In genomic region chr22:39558950-39559349, GRCh38 we compare ENCODE assay signal across 18 cellular contexts. TPM values are rescaled to one million over a fixed set of nuclear protein-coding genes. Genes with fewer than 3 reads are reported as not detected.
A peak's percentile ranks its signal among the peaks of the same experiment; 100 is the strongest.
DNase-seq lines count a peak whose midpoint lies in the region; ATAC-seq and TF ChIP-seq lines count a peak whose summit lies in the region.
"Had no signal": no experiment of that assay in that cellular context is flagged by ENCODE, and none has a peak within 500 bp of the region (broad histone marks: within the 10 kb centered on the region; RNA-seq: fewer than 3 reads in every experiment).

No MANE protein-coding gene starts in this region.

- no peak overlapping the region for H2AK9ac ChIP-seq in IMR-90 (replicated peaks; ENCODE audit: low read depth, low read length, poor library complexity)

- intact Hi-C loops in IMR-90 (cut with micrococcal nuclease), result loop anchor here (5.0 kb wide), 1 partner anchor 248 kb away; no protein-coding TSS in a partner anchor

- in situ Hi-C loops in IMR-90 (cut with MboI; ENCODE audit: low sequenced_read_pairs), result no loop called here

- no peak overlapping the region for H2BK15ac ChIP-seq in IMR-90 (ENCODE audit: low read depth, low read length)

- no peak overlapping the region for H2BK20ac ChIP-seq in IMR-90 (ENCODE audit: low read depth, low read length)

- no peak overlapping the region for H3K18ac ChIP-seq in IMR-90 (ENCODE audit: low read depth, low read length)

- H3F3A ChIP-seq in neural cell (ENCODE audit: insufficient read depth, low read length, poor library complexity, severe bottlenecking), result no peaks in the 10 kb centered on the region

- peaks cover 80% of the 10 kb centered on the region for H3K27me3 ChIP-seq in IMR-90 (ENCODE audit: control insufficient read depth, insufficient read depth, low read length)
- H3K27me3 ChIP-seq in neural cell (ENCODE audit: insufficient read depth, low read depth, low read length), result peaks cover 47% of the 10 kb centered on the region

- no peak for TF ChIP-seq EP300 in neural cell (conservative IDR thresholded peaks at IDR 0.05; ENCODE audit: poor library complexity, severe bottlenecking)

- no peaks in the 10 kb centered on the region for H3K9me2 ChIP-seq in neural cell (ENCODE audit: insufficient read depth, low read length)

- H2BK5ac ChIP-seq in IMR-90 (ENCODE audit: low read depth, low read length, poor library complexity, severe bottlenecking), result no peak overlapping the region

- peaks cover 23% of the 10 kb centered on the region for H3K4me1 Mint-ChIP-seq in brain
- H3K4me1 Mint-ChIP-seq in activated CD8-positive, alpha-beta memory T cell treated with anti-CD3 and anti-CD28 coated beads, Interleukin-2, amount 10 ng/mL, durations not matched to agents 7 days and 5 days, result peaks cover 6% of the 10 kb centered on the region

- H4K20me1 ChIP-seq in IMR-90 (ENCODE audit: insufficient read depth, low read length), result no peaks in the 10 kb centered on the region
- H4K20me1 ChIP-seq in neural cell (ENCODE audit: insufficient read depth), result no peaks in the 10 kb centered on the region

- TF ChIP-seq RAD21 in IMR-90 (IDR thresholded peaks at IDR 0.05; ENCODE audit: low read length) (no peak), neural cell (conservative IDR thresholded peaks at IDR 0.05) (no peak)

- ATAC-seq in IMR-90 (ENCODE audit: low read depth), result no peak
- no peak for ATAC-seq in activated CD8-positive, alpha-beta memory T cell treated with anti-CD3 and anti-CD28 coated beads, Interleukin-2, amount 10 ng/mL, durations not matched to agents 7 days and 5 days
- ATAC-seq in GM21529 (IDR thresholded peaks at IDR 0.05; ENCODE audit: unreplicated experiment), result no peak

- DNase-seq in IMR-90, result no peak
- DNase-seq in LoVo (ENCODE audit: low spot score), result no peak
- DNase-seq in activated CD8-positive, alpha-beta memory T cell treated with anti-CD3 and anti-CD28 coated beads, Interleukin-2, amount 10 ng/mL, durations not matched to agents 7 days and 5 days, result no peak
- DNase-seq: activated CD4-positive, alpha-beta T cell treated with anti-CD3 and anti-CD28 coated beads, Interleukin-2, amount 50 U/mL, for 1 hour; activated naive CD4-positive, alpha-beta T cell treated with anti-CD3 and anti-CD28 coated beads for 36 hours; aorta; CD4-positive, alpha-beta T cell; NCI-H1105; NCI-H2029; T-helper 9 cell; trophoblast cell had no signal

- POLR2A ChIA-PET in IMR-90 (lab: Charles Lee; ENCODE audit: unreplicated experiment), result no interaction called here

- no peak overlapping the region for H3K14ac ChIP-seq in IMR-90 (replicated peaks; ENCODE audit: low read depth, low read length)

- H3K9ac ChIP-seq in IMR-90 (ENCODE audit: low read depth, low read length), result no peak overlapping the region
- no peak overlapping the region for H3K9ac ChIP-seq in neural cell (ENCODE audit: low read length)

- CTCF ChIA-PET in IMR-90 (lab: Yijun Ruan, JAX), result interaction anchor here (0.6 to 1.3 kb wide), 3 partner anchors 12 to 466 kb away, joined by 3 to 4 read pairs (median 3); partner anchors contain the start of gene CACNA1I
- CTCF ChIA-PET in activated CD8-positive, alpha-beta memory T cell treated with anti-CD3 and anti-CD28 coated beads, Interleukin-2, amount 10 ng/mL, durations not matched to agents 7 days and 5 days (lab: Charles Lee), result interaction anchor here (1.1 to 1.8 kb wide), 4 partner anchors 34 to 477 kb away, joined by 3 to 12 read pairs (median 3); no protein-coding TSS in a partner anchor

- no peaks in the 10 kb centered on the region for H3K36me3 Mint-ChIP-seq in brain
- H3K36me3 Mint-ChIP-seq in activated CD8-positive, alpha-beta memory T cell treated with anti-CD3 and anti-CD28 coated beads, Interleukin-2, amount 10 ng/mL, durations not matched to agents 7 days and 5 days, result peaks cover 1% of the 10 kb centered on the region

- peaks cover 0 to 2% (median 0%) of the 10 kb centered on the region in 5 experiments for H3K9me3 Mint-ChIP-seq in brain
- H3K9me3 Mint-ChIP-seq in activated CD8-positive, alpha-beta memory T cell treated with anti-CD3 and anti-CD28 coated beads, Interleukin-2, amount 10 ng/mL, durations not matched to agents 7 days and 5 days (ENCODE audit: low read depth), result no peaks in the 10 kb centered on the region
- H3K9me3 Mint-ChIP-seq: activated naive CD4-positive, alpha-beta T cell treated with anti-CD3 and anti-CD28 coated beads for 36 hours; CD4-positive, alpha-beta T cell had no signal

- no peak overlapping the region for H2BK120ac ChIP-seq in IMR-90 (ENCODE audit: low read depth, low read length)

- H3K9me3 ChIP-seq in IMR-90 (ENCODE audit: control insufficient read depth, insufficient read depth, low read length) (no peaks in the 10 kb centered on the region), neural cell (ENCODE audit: low read length) (no peaks in the 10 kb centered on the region)
- H3K9me3 ChIP-seq: HAP-1 had no signal

- H3K23ac ChIP-seq in IMR-90 (ENCODE audit: low read depth, low read length), result no peak overlapping the region

- H4K91ac ChIP-seq in IMR-90 (ENCODE audit: insufficient read depth, low read depth, low read length), result no peak overlapping the region

- peaks cover 69% of the 10 kb centered on the region for H3K27me3 Mint-ChIP-seq in brain
- H3K27me3 Mint-ChIP-seq in activated CD8-positive, alpha-beta memory T cell treated with anti-CD3 and anti-CD28 coated beads, Interleukin-2, amount 10 ng/mL, durations not matched to agents 7 days and 5 days, result peaks cover 50% of the 10 kb centered on the region

- peak overlapping the region; percentile 32 for H2AFZ ChIP-seq in IMR-90 (replicated peaks; ENCODE audit: low read length, poor library complexity)
- no peak overlapping the region for H2AFZ ChIP-seq in neural cell (ENCODE audit: low read depth, low read length)

- H2AK5ac ChIP-seq in IMR-90 (ENCODE audit: low read depth, low read length), result no peak overlapping the region

- no peak overlapping the region for H4K5ac ChIP-seq in IMR-90 (ENCODE audit: low read depth, low read length)

- no peak for TF ChIP-seq CTCF in IMR-90 (conservative IDR thresholded peaks at IDR 0.05; ENCODE audit: low read depth, low read length)
- no peak for TF ChIP-seq CTCF in brain (conservative IDR thresholded peaks at IDR 0.05)
- no peak for TF ChIP-seq CTCF in neural cell (IDR thresholded peaks at IDR 0.05; ENCODE audit: poor library complexity, severe bottlenecking)

- TF ChIP-seq POLR2A in IMR-90 (IDR thresholded peaks at IDR 0.05; ENCODE audit: low read depth, low read length), result no peak

- H4K8ac ChIP-seq in IMR-90 (ENCODE audit: low read depth in 2 of 2, low read length in 2 of 2), result no peak overlapping the region

- H3K4me2 ChIP-seq in IMR-90 (ENCODE audit: low read depth, low read length), result no peak overlapping the region
- no peak overlapping the region for H3K4me2 ChIP-seq in neural cell (ENCODE audit: low read length)

- H3K79me1 ChIP-seq in IMR-90 (ENCODE audit: low read depth in 1 of 2, low read length in 2 of 2), result no peaks in the 10 kb centered on the region

- H3K27ac ChIP-seq in IMR-90 (ENCODE audit: insufficient read depth, low read length) (no peak overlapping the region), neural cell (ENCODE audit: low read length) (no peak overlapping the region)
- H3K27ac ChIP-seq: skin epidermis had no signal

- H3K56ac ChIP-seq in IMR-90 (ENCODE audit: extremely low read depth, insufficient read depth, low read length), result no peak overlapping the region

- no peaks in the 10 kb centered on the region for H3K79me2 ChIP-seq in neural cell (replicated peaks; ENCODE audit: insufficient read depth, low read length)

- H3K36me3 ChIP-seq in IMR-90 (ENCODE audit: control insufficient read depth, insufficient read depth, low read length) (no peaks in the 10 kb centered on the region), neural cell (ENCODE audit: insufficient read depth, low read length) (no peaks in the 10 kb centered on the region)
- H3K36me3 ChIP-seq: HAP-1 had no signal

- WGBS in IMR-90 (ENCODE audit: extremely low coverage in 2 of 2, insufficient read length in 1 of 2), 2 experiments, result 80% methylated on average over 12 of the region's 14 CpGs; no CpG with 5 or more reads in 1 of the 2 experiments

- dilution Hi-C loops in IMR-90 (cut with HindIII; ENCODE audit: low sequenced_read_pairs, unreplicated experiment), result no loop called here

- no peak overlapping the region for H3K4ac ChIP-seq in IMR-90 (ENCODE audit: low read depth, low read length)

- H3K9me1 ChIP-seq in IMR-90 (ENCODE audit: insufficient read depth, low read length), result peaks cover 6% of the 10 kb centered on the region

- H3K27ac Mint-ChIP-seq in brain, result peak overlapping the region in 2 of 5 experiments; percentile 17 to 42
- no peak overlapping the region for H3K27ac Mint-ChIP-seq in activated CD8-positive, alpha-beta memory T cell treated with anti-CD3 and anti-CD28 coated beads, Interleukin-2, amount 10 ng/mL, durations not matched to agents 7 days and 5 days
- H3K27ac Mint-ChIP-seq: activated naive CD4-positive, alpha-beta T cell treated with anti-CD3 and anti-CD28 coated beads for 36 hours; CD4-positive, alpha-beta T cell had no signal

- no TSS peak for BruUV-seq in IMR-90 (replicated peaks; lab: Mats Ljungman, UMichigan)

- peak overlapping the region; percentile 61 to 81 (median 79) for H3K4me3 Mint-ChIP-seq in brain
- no peak overlapping the region for H3K4me3 Mint-ChIP-seq in activated CD8-positive, alpha-beta memory T cell treated with anti-CD3 and anti-CD28 coated beads, Interleukin-2, amount 10 ng/mL, durations not matched to agents 7 days and 5 days
- H3K4me3 Mint-ChIP-seq: CD4-positive, alpha-beta T cell had no signal

- peaks cover 2% of the 10 kb centered on the region; the same call in 1 of the 2 replicates for H3K4me1 ChIP-seq in IMR-90 (ENCODE audit: control insufficient read depth, insufficient read depth, low read length)
- H3K4me1 ChIP-seq: HAP-1 had no signal

- H3K4me3 ChIP-seq in IMR-90 (ENCODE audit: insufficient read depth, low read depth, low read length) (no peak overlapping the region), neural cell (ENCODE audit: low read length) (peak overlapping the region; percentile 56)
- H3K4me3 ChIP-seq: HAP-1, skin epidermis had no signal

RNA-seq across cellular contexts. Expression of gene CACNA1I, which starts 11.6 kb away (rescaled TPM):
- total RNA-seq in IMR-90 (2012; rRNA removed), result under 0.01 TPM in 1 of 2 replicates, not detected in the other
- polyA plus RNA-seq in IMR-90 (2012; rRNA removed) (0.01 and 0.02 TPM in 2 replicates), brain (ENCODE audit: insufficient read depth, low read depth, low replicate concordance) (2.2 TPM), neural cell (1.9 and 2.6 TPM in 2 replicates)
- 0.01 TPM in 2 replicates for polyA plus RNA-seq in IMR-90 (2012; cell fraction: cytosol; rRNA removed)
- 0.03 and 0.05 TPM in 2 replicates for polyA plus RNA-seq in IMR-90 (2012; cell fraction: nucleus; rRNA removed; ENCODE audit: low replicate concordance)
- 2.8 and 3.2 TPM in 2 replicates for polyA minus RNA-seq in neural cell
- 1 to 10 TPM in 1 of 2 experiments, under 1 TPM in 1; 0.30 to 1.8 TPM for total RNA-seq in activated CD8-positive, alpha-beta memory T cell treated with anti-CD3 and anti-CD28 coated beads, Interleukin-2, amount 10 ng/mL, durations not matched to agents 7 days and 5 days
- total RNA-seq: kidney epithelial cell, lung microvascular endothelial cell had no signal
- polyA plus RNA-seq: aorta had no signal

RNA-seq across cellular contexts. Expression of gene RPS19BP1, which starts 26.4 kb away (rescaled TPM):
- total RNA-seq in IMR-90 (2012; rRNA removed), result 33.0 and 33.6 TPM in 2 replicates
- 95.4 and 117 TPM in 2 replicates for polyA plus RNA-seq in IMR-90 (2012; rRNA removed)
- 117 and 206 TPM in 2 replicates for polyA plus RNA-seq in IMR-90 (2012; cell fraction: cytosol; rRNA removed)
- 65.7 and 74.5 TPM in 2 replicates for polyA plus RNA-seq in IMR-90 (2012; cell fraction: nucleus; rRNA removed; ENCODE audit: low replicate concordance)
- 116 TPM for polyA plus RNA-seq in brain (ENCODE audit: insufficient read depth, low read depth, low replicate concordance)
- polyA plus RNA-seq in neural cell, result 154 and 164 TPM in 2 replicates
- 51.9 and 59.6 TPM in 2 replicates for polyA minus RNA-seq in neural cell
- total RNA-seq in activated CD8-positive, alpha-beta memory T cell treated with anti-CD3 and anti-CD28 coated beads, Interleukin-2, amount 10 ng/mL, durations not matched to agents 7 days and 5 days, result 10 to 100 TPM; 64.8 to 81.6 TPM

RNA-seq across cellular contexts. Expression of gene ATF4, which starts 38.6 kb away (rescaled TPM):
- 136 and 148 TPM in 2 replicates for total RNA-seq in IMR-90 (2012; rRNA removed)
- polyA plus RNA-seq in IMR-90 (2012; rRNA removed) (662 and 949 TPM in 2 replicates), brain (ENCODE audit: insufficient read depth, low read depth, low replicate concordance) (435 TPM), neural cell (394 and 399 TPM in 2 replicates)
- 533 and 881 TPM in 2 replicates for polyA plus RNA-seq in IMR-90 (2012; cell fraction: cytosol; rRNA removed)
- polyA plus RNA-seq in IMR-90 (2012; cell fraction: nucleus; rRNA removed; ENCODE audit: low replicate concordance), result 1,013 and 1,510 TPM in 2 replicates
- polyA minus RNA-seq in neural cell, result 103 and 121 TPM in 2 replicates
- total RNA-seq in activated CD8-positive, alpha-beta memory T cell treated with anti-CD3 and anti-CD28 coated beads, Interleukin-2, amount 10 ng/mL, durations not matched to agents 7 days and 5 days, result 100 to 1,000 TPM; 365 to 501 TPM

RNA-seq across cellular contexts. Expression of gene MIEF1, which starts 56.9 kb away (rescaled TPM):
- 9.7 and 12.2 TPM in 2 replicates for total RNA-seq in IMR-90 (2012; rRNA removed)
- polyA plus RNA-seq in IMR-90 (2012; rRNA removed) (15.0 and 16.9 TPM in 2 replicates), brain (ENCODE audit: insufficient read depth, low read depth, low replicate concordance) (22.5 TPM), neural cell (15.3 and 19.8 TPM in 2 replicates)
- 9.7 and 13.5 TPM in 2 replicates for polyA plus RNA-seq in IMR-90 (2012; cell fraction: cytosol; rRNA removed)
- 8.6 and 12.3 TPM in 2 replicates for polyA plus RNA-seq in IMR-90 (2012; cell fraction: nucleus; rRNA removed; ENCODE audit: low replicate concordance)
- 32.1 and 36.5 TPM in 2 replicates for polyA minus RNA-seq in neural cell
- 10 to 100 TPM; 40.6 to 45.7 TPM for total RNA-seq in activated CD8-positive, alpha-beta memory T cell treated with anti-CD3 and anti-CD28 coated beads, Interleukin-2, amount 10 ng/mL, durations not matched to agents 7 days and 5 days
